ENCODE assay signal across 1 cellular context in the genomic region with DNA sequence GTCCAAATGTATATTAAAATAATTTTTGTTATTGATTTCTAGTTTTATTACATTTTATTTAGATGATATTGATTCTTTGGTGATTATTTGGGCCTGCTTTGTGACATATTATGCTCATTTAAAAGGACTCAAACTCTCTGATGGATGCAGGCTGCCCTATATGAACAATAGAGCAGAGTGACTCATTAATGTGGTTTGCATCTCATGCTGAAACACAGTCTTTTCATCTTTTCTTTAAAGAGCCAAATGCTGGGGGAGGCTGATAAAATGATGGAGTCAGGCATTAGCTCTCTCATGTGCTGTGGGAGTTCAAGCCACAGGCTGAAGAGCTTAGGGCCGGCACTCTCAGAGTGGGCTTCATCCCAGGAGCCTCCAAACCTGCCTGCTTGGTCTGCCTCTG.
A peak's percentile ranks its signal among the peaks of the same experiment; 100 is the strongest.
TF ChIP-seq lines count a peak whose summit lies in the region.

No MANE protein-coding gene starts in this region.

TF ChIP-seq in K562, 482 proteins besides CTCF, POLR2A, EP300 and RAD21:
- TF ChIP-seq, protein P1, sequence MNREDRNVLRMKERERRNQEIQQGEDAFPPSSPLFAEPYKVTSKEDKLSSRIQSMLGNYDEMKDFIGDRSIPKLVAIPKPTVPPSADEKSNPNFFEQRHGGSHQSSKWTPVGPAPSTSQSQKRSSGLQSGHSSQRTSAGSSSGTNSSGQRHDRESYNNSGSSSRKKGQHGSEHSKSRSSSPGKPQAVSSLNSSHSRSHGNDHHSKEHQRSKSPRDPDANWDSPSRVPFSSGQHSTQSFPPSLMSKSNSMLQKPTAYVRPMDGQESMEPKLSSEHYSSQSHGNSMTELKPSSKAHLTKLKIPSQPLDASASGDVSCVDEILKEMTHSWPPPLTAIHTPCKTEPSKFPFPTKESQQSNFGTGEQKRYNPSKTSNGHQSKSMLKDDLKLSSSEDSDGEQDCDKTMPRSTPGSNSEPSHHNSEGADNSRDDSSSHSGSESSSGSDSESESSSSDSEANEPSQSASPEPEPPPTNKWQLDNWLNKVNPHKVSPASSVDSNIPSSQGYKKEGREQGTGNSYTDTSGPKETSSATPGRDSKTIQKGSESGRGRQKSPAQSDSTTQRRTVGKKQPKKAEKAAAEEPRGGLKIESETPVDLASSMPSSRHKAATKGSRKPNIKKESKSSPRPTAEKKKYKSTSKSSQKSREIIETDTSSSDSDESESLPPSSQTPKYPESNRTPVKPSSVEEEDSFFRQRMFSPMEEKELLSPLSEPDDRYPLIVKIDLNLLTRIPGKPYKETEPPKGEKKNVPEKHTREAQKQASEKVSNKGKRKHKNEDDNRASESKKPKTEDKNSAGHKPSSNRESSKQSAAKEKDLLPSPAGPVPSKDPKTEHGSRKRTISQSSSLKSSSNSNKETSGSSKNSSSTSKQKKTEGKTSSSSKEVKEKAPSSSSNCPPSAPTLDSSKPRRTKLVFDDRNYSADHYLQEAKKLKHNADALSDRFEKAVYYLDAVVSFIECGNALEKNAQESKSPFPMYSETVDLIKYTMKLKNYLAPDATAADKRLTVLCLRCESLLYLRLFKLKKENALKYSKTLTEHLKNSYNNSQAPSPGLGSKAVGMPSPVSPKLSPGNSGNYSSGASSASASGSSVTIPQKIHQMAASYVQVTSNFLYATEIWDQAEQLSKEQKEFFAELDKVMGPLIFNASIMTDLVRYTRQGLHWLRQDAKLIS (CRISPR knock-in tag; IDR thresholded peaks at IDR 0.05) = no peak
- TF ChIP-seq, protein P2, sequence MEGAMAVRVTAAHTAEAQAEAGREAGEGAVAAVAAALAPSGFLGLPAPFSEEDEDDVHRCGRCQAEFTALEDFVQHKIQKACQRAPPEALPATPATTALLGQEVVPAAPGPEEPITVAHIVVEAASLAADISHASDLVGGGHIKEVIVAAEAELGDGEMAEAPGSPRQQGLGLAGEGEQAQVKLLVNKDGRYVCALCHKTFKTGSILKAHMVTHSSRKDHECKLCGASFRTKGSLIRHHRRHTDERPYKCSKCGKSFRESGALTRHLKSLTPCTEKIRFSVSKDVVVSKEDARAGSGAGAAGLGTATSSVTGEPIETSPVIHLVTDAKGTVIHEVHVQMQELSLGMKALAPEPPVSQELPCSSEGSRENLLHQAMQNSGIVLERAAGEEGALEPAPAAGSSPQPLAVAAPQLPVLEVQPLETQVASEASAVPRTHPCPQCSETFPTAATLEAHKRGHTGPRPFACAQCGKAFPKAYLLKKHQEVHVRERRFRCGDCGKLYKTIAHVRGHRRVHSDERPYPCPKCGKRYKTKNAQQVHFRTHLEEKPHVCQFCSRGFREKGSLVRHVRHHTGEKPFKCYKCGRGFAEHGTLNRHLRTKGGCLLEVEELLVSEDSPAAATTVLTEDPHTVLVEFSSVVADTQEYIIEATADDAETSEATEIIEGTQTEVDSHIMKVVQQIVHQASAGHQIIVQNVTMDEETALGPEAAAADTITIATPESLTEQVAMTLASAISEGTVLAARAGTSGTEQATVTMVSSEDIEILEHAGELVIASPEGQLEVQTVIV (CRISPR knock-in tag; IDR thresholded peaks at IDR 0.05; ENCODE audit: borderline replicate concordance) = no peak
- TF ChIP-seq, protein P3, sequence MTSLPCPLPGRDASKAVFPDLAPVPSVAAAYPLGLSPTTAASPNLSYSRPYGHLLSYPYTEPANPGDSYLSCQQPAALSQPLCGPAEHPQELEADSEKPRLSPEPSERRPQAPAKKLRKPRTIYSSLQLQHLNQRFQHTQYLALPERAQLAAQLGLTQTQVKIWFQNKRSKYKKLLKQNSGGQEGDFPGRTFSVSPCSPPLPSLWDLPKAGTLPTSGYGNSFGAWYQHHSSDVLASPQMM (CRISPR knock-in tag; IDR thresholded peaks at IDR 0.05) = no peak
- TF ChIP-seq, protein P4, sequence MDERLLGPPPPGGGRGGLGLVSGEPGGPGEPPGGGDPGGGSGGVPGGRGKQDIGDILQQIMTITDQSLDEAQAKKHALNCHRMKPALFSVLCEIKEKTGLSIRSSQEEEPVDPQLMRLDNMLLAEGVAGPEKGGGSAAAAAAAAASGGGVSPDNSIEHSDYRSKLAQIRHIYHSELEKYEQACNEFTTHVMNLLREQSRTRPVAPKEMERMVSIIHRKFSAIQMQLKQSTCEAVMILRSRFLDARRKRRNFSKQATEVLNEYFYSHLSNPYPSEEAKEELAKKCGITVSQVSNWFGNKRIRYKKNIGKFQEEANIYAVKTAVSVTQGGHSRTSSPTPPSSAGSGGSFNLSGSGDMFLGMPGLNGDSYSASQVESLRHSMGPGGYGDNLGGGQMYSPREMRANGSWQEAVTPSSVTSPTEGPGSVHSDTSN (CRISPR knock-in tag; IDR thresholded peaks at IDR 0.05; ENCODE audit: low read depth) = no peak
- TF ChIP-seq, protein P4 (tag; conservative IDR thresholded peaks at IDR 0.05; ENCODE audit: low read depth) = no peak
- TF ChIP-seq ZNF408 (CRISPR knock-in tag; IDR thresholded peaks at IDR 0.05; ENCODE audit: low read depth) = no peak
- peak; percentile 62 for TF ChIP-seq FOSL1 (tag; conservative IDR thresholded peaks at IDR 0.05)
- TF ChIP-seq PHTF2 (CRISPR knock-in tag; IDR thresholded peaks at IDR 0.05) = no peak
TF ChIP-seq in K562: peak in this region for 1.
